Comparison of ENCODE assay signal across 10 cellular contexts in genomic region chr7:112286294-112287086, GRCh38.
DNase-seq lines count a peak whose midpoint lies in the region; ATAC-seq and TF ChIP-seq lines count a peak whose summit lies in the region.
"Had no signal": no experiment of that assay in that cellular context is flagged by ENCODE, and none has a peak within 500 bp of the region (broad histone marks: within the 10 kb centered on the region; RNA-seq: fewer than 3 reads in every experiment).

No MANE protein-coding gene starts in this region.

- no peak for TF ChIP-seq POLR2A in sigmoid colon (IDR thresholded peaks at IDR 0.05)

- H3K27me3 ChIP-seq in left lung (no peaks in the 10 kb centered on the region), sigmoid colon (no peaks in the 10 kb centered on the region)
- H3K27me3 ChIP-seq: upper lobe of right lung had no signal

- no peak for TF ChIP-seq EP300 in sigmoid colon (IDR thresholded peaks at IDR 0.05)

- H3K27me3 Mint-ChIP-seq in activated CD4-positive, alpha-beta memory T cell treated with anti-CD3 and anti-CD28 coated beads, Interleukin-2, amount 10 ng/mL, durations not matched to agents 7 days and 5 days: no peaks in the 10 kb centered on the region

- no peak overlapping the region for H3K27ac Mint-ChIP-seq in activated CD4-positive, alpha-beta memory T cell treated with anti-CD3 and anti-CD28 coated beads, Interleukin-2, amount 10 ng/mL, durations not matched to agents 7 days and 5 days

- DNase-seq in DMS 273 (lab: John Stamatoyannopoulos, UW; ENCODE audit: unreplicated experiment) (peak; percentile 97), SK-N-MC (ENCODE audit: low read depth, low spot score) (no peak), left lung (no peak), sigmoid colon (no peak), COLO829 (ENCODE audit: low spot score) (no peak)
- no peak for DNase-seq in activated CD4-positive, alpha-beta memory T cell treated with anti-CD3 and anti-CD28 coated beads, Interleukin-2, amount 10 ng/mL, durations not matched to agents 7 days and 5 days
- DNase-seq: upper lobe of right lung had no signal

- TF ChIP-seq CTCF in left lung (IDR thresholded peaks at IDR 0.05) (no peak), sigmoid colon (IDR thresholded peaks at IDR 0.05) (no peak)

- H3K9me3 ChIP-seq in SK-N-MC (ENCODE audit: low read depth, low read length) (no peaks in the 10 kb centered on the region), left lung (no peaks in the 10 kb centered on the region), sigmoid colon (no peaks in the 10 kb centered on the region)
- H3K9me3 ChIP-seq: upper lobe of right lung had no signal

- no peak overlapping the region for H3K9ac ChIP-seq in SK-N-MC (ENCODE audit: insufficient read length)
- H3K9ac ChIP-seq: KMS-11 had no signal

- H3K27ac ChIP-seq in SK-N-MC (peak overlapping the region; percentile 74), left lung (no peak overlapping the region), sigmoid colon (no peak overlapping the region)
- H3K27ac ChIP-seq: KMS-11, upper lobe of right lung had no signal

- no peaks in the 10 kb centered on the region for H3K36me3 ChIP-seq in SK-N-MC (ENCODE audit: insufficient read depth, low read length)
- peaks cover 0 to 17% of the 10 kb centered on the region in 2 donors for H3K36me3 ChIP-seq in left lung
- H3K36me3 ChIP-seq in sigmoid colon: peaks cover 0 to 22% (median 1%) of the 10 kb centered on the region in 4 donors

- H3K9me3 Mint-ChIP-seq in activated CD4-positive, alpha-beta memory T cell treated with anti-CD3 and anti-CD28 coated beads, Interleukin-2, amount 10 ng/mL, durations not matched to agents 7 days and 5 days: no peaks in the 10 kb centered on the region

- H3K36me3 Mint-ChIP-seq in activated CD4-positive, alpha-beta memory T cell treated with anti-CD3 and anti-CD28 coated beads, Interleukin-2, amount 10 ng/mL, durations not matched to agents 7 days and 5 days (ENCODE audit: low read depth): peaks cover 4% of the 10 kb centered on the region

- ATAC-seq in GM21447 (IDR thresholded peaks at IDR 0.05; ENCODE audit: unreplicated experiment) (peak; percentile 57), HG03457 (IDR thresholded peaks at IDR 0.05; ENCODE audit: unreplicated experiment) (peak; percentile 66), left lung (no peak)
- ATAC-seq: upper lobe of right lung had no signal

- 62 to 77% methylated on average over 5 of the region's 5 CpGs for WGBS in sigmoid colon, 2 donors

- H3K4me1 Mint-ChIP-seq in activated CD4-positive, alpha-beta memory T cell treated with anti-CD3 and anti-CD28 coated beads, Interleukin-2, amount 10 ng/mL, durations not matched to agents 7 days and 5 days: peaks cover 8% of the 10 kb centered on the region

- CTCF ChIA-PET in activated CD4-positive, alpha-beta memory T cell treated with anti-CD3 and anti-CD28 coated beads, Interleukin-2, amount 10 ng/mL, durations not matched to agents 7 days and 5 days (lab: Charles Lee): no interaction called here

- H3K4me3 Mint-ChIP-seq in activated CD4-positive, alpha-beta memory T cell treated with anti-CD3 and anti-CD28 coated beads, Interleukin-2, amount 10 ng/mL, durations not matched to agents 7 days and 5 days: no peak overlapping the region

- peak overlapping the region; percentile 42 for H3K4me3 ChIP-seq in SK-N-MC
- no peak overlapping the region for H3K4me3 ChIP-seq in left lung
- H3K4me3 ChIP-seq in sigmoid colon: no peak overlapping the region
- H3K4me3 ChIP-seq: upper lobe of right lung had no signal

- no peaks in the 10 kb centered on the region for H3K4me1 ChIP-seq in left lung
- no peaks in the 10 kb centered on the region for H3K4me1 ChIP-seq in sigmoid colon
- H3K4me1 ChIP-seq: upper lobe of right lung had no signal

- intact Hi-C loops in left lung (cut with DNase I) (no loop called here), sigmoid colon (cut with DNase I) (no loop called here)

- POLR2A ChIA-PET in activated CD4-positive, alpha-beta memory T cell treated with anti-CD3 and anti-CD28 coated beads, Interleukin-2, amount 10 ng/mL, durations not matched to agents 7 days and 5 days (lab: Charles Lee): no interaction called here
